In the genomic region with DNA sequence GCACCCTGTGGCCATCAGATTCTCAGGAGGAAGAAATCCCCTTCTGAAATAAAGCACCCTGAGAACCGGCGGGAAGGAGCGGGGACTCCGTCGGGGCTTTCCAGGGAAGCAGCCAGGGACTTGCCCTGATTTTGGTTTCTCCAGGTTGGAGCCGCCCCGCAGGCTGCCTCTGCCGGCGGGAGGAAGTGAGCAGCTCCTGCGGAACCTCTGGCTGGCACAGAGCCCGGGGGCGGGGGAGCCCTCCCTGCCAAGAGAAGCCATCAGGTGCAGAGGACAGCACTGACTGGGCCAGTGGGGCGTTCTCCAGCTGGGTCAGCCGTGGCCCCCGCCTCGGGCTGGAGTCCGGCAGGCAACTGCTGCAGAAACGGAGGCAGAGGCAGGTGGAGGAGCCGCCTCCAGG, we compare ENCODE assay signal across 1 cellular context. TPM values are rescaled to one million over a fixed set of nuclear protein-coding genes. Genes with fewer than 3 reads are reported as not detected.
"Had no signal": no experiment of that assay in that cellular context is flagged by ENCODE, and none has a peak within 500 bp of the region (broad histone marks: within the 10 kb centered on the region; RNA-seq: fewer than 3 reads in every experiment).

No MANE protein-coding gene starts in this region.

RNA-seq across cellular contexts. Expression of gene GATD3, which starts 39.3 kb away (rescaled TPM):
- total RNA-seq: ascending aorta had no signal
